ENCODE assay signal across 8 cellular contexts in genomic region chr11:68584097-68584496, GRCh38.
A peak's percentile ranks its signal among the peaks of the same experiment; 100 is the strongest.
DNase-seq lines count a peak whose midpoint lies in the region; ATAC-seq and TF ChIP-seq lines count a peak whose summit lies in the region.

No MANE protein-coding gene starts in this region.

- H3K36me3 ChIP-seq in spleen: peaks cover 0 to 98% (median 63%) of the 10 kb centered on the region in 6 donors

- H3K27ac ChIP-seq in spleen: no peak overlapping the region

- DNase-seq in SIG-M5 treated with dmso at 0.1 percent for 504 hours (lab: John Stamatoyannopoulos, UW; ENCODE audit: unreplicated experiment) (peak; percentile 26), SIG-M5 (lab: John Stamatoyannopoulos, UW) (no peak), OCI-M1 (lab: John Stamatoyannopoulos, UW) (peak; percentile 96), activated T-helper 1 cell treated with Interleukin-2 at 50 U/mL for 16 hours (ENCODE audit: low read depth) (peak; percentile 17), head of caudate nucleus (peak in 33 of 42 donors; percentile 4 to 81 (median 32)), spleen (peak; percentile 82), NCI-H2196 treated with DMSO at 0.1 percent for 48 hours (lab: John Stamatoyannopoulos, UW; ENCODE audit: unreplicated experiment) (no peak)

- no peak for ATAC-seq in HG02759 (IDR thresholded peaks at IDR 0.05; ENCODE audit: unreplicated experiment)

- H3K4me1 ChIP-seq in spleen: peaks cover 3 to 32% (median 21%) of the 10 kb centered on the region in 6 donors

- no peaks in the 10 kb centered on the region for H3K27me3 ChIP-seq in spleen (replicated peaks in 1 of 7)

- peak in 10 of 11 experiments; percentile 18 to 74 (median 52) for TF ChIP-seq CTCF in spleen (IDR thresholded peaks at IDR 0.05 in 8 of 11, conservative IDR thresholded peaks at IDR 0.05 in 3 of 11)

- H3K9me3 ChIP-seq in spleen: no peaks in the 10 kb centered on the region

- WGBS in spleen, 5 donors: 55 to 63% (median 57%) methylated on average over 6 of the region's 6 CpGs

- intact Hi-C loops in head of caudate nucleus (cut with DNase I) (no loop called here), spleen (cut with DNase I; ENCODE audit: low total_unique reads) (no loop called here)

- TF ChIP-seq POLR2A in spleen (IDR thresholded peaks at IDR 0.05): no peak

- H3K4me3 ChIP-seq in spleen: no peak overlapping the region

Comparison
In these comparisons a context has a peak if more than half of its experiments do, and no peak if none do; other contexts are left out.
1. DNase-seq: peak in SIG-M5 treated with dmso at 0.1 percent for 504 hours (single experiment), OCI-M1 (single experiment), activated T-helper 1 cell treated with Interleukin-2 at 50 U/mL for 16 hours (single experiment), head of caudate nucleus (33 of 42) and spleen (single experiment); none in SIG-M5 (single experiment) and NCI-H2196 treated with DMSO at 0.1 percent for 48 hours (single experiment).